ENCODE assay signal across 16 cellular contexts in genomic region chr11:65785329-65786007, GRCh38. TPM values are rescaled to one million over a fixed set of nuclear protein-coding genes. Genes with fewer than 3 reads are reported as not detected.
DNase-seq lines count a peak whose midpoint lies in the region; ATAC-seq and TF ChIP-seq lines count a peak whose summit lies in the region.
"Had no signal": no experiment of that assay in that cellular context is flagged by ENCODE, and none has a peak within 500 bp of the region (broad histone marks: within the 10 kb centered on the region; RNA-seq: fewer than 3 reads in every experiment).

No MANE protein-coding gene starts in this region.

- peaks cover 25% of the 10 kb centered on the region for H3K79me2 ChIP-seq in hepatocyte
- peaks cover 20% of the 10 kb centered on the region for H3K79me2 ChIP-seq in trophoblast cell (ENCODE audit: control insufficient read depth, insufficient read depth, low read length, poor library complexity)

- WGBS in hepatocyte (ENCODE audit: low lambda C conversion rate, missing lambda C conversion rate), result 77% methylated on average over 8 of the region's 8 CpGs
- no CpG with 5 or more reads among the region's 8 CpGs for WGBS in trophoblast cell (ENCODE audit: extremely low coverage, insufficient coverage, insufficient read length)

- H3K27me3 ChIP-seq in hepatocyte, result peaks cover 13% of the 10 kb centered on the region
- peaks cover 15% of the 10 kb centered on the region for H3K27me3 ChIP-seq in trophoblast cell (ENCODE audit: insufficient read depth, low read length)

- no peak overlapping the region for H3K23ac ChIP-seq in trophoblast cell (ENCODE audit: low read length)

- CTCF ChIA-PET in activated CD8-positive, alpha-beta memory T cell treated with anti-CD3 and anti-CD28 coated beads, Interleukin-2, amount 10 ng/mL, durations not matched to agents 7 days and 5 days (lab: Charles Lee), result interaction anchor here (1.4 to 3.4 kb wide), 4 partner anchors 9 to 73 kb away, joined by 3 to 19 read pairs (median 6); partner anchors contain the start of gene KAT5
- CTCF ChIA-PET in activated CD8-positive, alpha-beta T cell treated with anti-CD3 and anti-CD28 coated beads for 36 hours (lab: Charles Lee), result interaction anchor here (1.1 to 2.9 kb wide), 7 partner anchors 15 to 204 kb away, joined by 3 to 14 read pairs (median 6); partner anchors contain the start of genes CCDC85B and KAT5

- H3K4me3 ChIP-seq in hepatocyte (no peak overlapping the region), trophoblast cell (ENCODE audit: low read depth, low read length) (no peak overlapping the region)
- H3K4me3 ChIP-seq: SK-N-MC had no signal

- no peak overlapping the region for H3K27ac Mint-ChIP-seq in activated CD8-positive, alpha-beta memory T cell treated with anti-CD3 and anti-CD28 coated beads, Interleukin-2, amount 10 ng/mL, durations not matched to agents 7 days and 5 days
- peak overlapping the region; percentile 2 for H3K27ac Mint-ChIP-seq in activated CD8-positive, alpha-beta T cell treated with anti-CD3 and anti-CD28 coated beads for 36 hours

- peak overlapping the region; percentile 29 for H2BK5ac ChIP-seq in trophoblast cell (ENCODE audit: low read depth, low read length, poor library complexity)

- no peaks in the 10 kb centered on the region for H3K9me2 ChIP-seq in hepatocyte (replicated peaks; ENCODE audit: insufficient read depth)

- peak; percentile 54 for DNase-seq in activated CD8-positive, alpha-beta memory T cell treated with anti-CD3 and anti-CD28 coated beads, Interleukin-2, amount 50 U/mL, for 48 hours
- DNase-seq in activated CD8-positive, alpha-beta memory T cell treated with anti-CD3 and anti-CD28 coated beads, Interleukin-2, amount 10 ng/mL, durations not matched to agents 7 days and 5 days, result no peak
- peak; percentile 67 for DNase-seq in activated CD8-positive, alpha-beta T cell treated with anti-CD3 and anti-CD28 coated beads for 36 hours
- DNase-seq in hepatocyte (ENCODE audit: low spot score) (no peak), trophoblast cell (no peak), NCI-H1436 treated with DMSO at 0.1 percent for 48 hours (lab: John Stamatoyannopoulos, UW) (no peak)
- no peak for DNase-seq in activated CD8-positive, alpha-beta memory T cell treated with anti-CD3 and anti-CD28 coated beads for 24 hours
- DNase-seq: activated T-cell treated with anti-CD3 and anti-CD28 coated beads for 4 hours, dermis blood vessel endothelial cell, left ventricle myocardium inferior, NCI-H187 treated with DMSO at 0.1 percent for 48 hours, NCI-H524 treated with DMSO at 0.1 percent for 48 hours, PC-3 had no signal

- no peak overlapping the region for H3K9ac ChIP-seq in trophoblast cell (ENCODE audit: low read length)

- no peaks in the 10 kb centered on the region for H3K36me3 ChIP-seq in hepatocyte (replicated peaks; ENCODE audit: insufficient read depth, low read depth)
- H3K36me3 ChIP-seq in trophoblast cell (ENCODE audit: control insufficient read depth in 1 of 2, insufficient read depth in 2 of 2, low read length in 2 of 2), result peaks cover 6 to 9% of the 10 kb centered on the region in 2 experiments
- H3K36me3 ChIP-seq: left ventricle myocardium inferior, tibial artery had no signal

- peak overlapping the region; percentile 59 for H4K8ac ChIP-seq in trophoblast cell (ENCODE audit: low read depth, low read length)

- H4K91ac ChIP-seq in trophoblast cell (ENCODE audit: low read depth, low read length), result peak overlapping the region; percentile 73

- peaks cover 52% of the 10 kb centered on the region for H3K27me3 Mint-ChIP-seq in activated CD8-positive, alpha-beta memory T cell treated with anti-CD3 and anti-CD28 coated beads, Interleukin-2, amount 10 ng/mL, durations not matched to agents 7 days and 5 days
- peaks cover 36% of the 10 kb centered on the region for H3K27me3 Mint-ChIP-seq in activated CD8-positive, alpha-beta T cell treated with anti-CD3 and anti-CD28 coated beads for 36 hours

- POLR2A ChIA-PET in activated CD8-positive, alpha-beta T cell treated with anti-CD3 and anti-CD28 coated beads for 36 hours (lab: Charles Lee), result interaction anchor here (1.3 kb wide), 1 partner anchor 10 kb away, joined by 5 read pairs; no protein-coding TSS in a partner anchor

- H2AFZ ChIP-seq in hepatocyte, result no peak overlapping the region
- peak overlapping the region; percentile 59 for H2AFZ ChIP-seq in trophoblast cell (ENCODE audit: insufficient read depth, low read length, poor library complexity)

- H3K14ac ChIP-seq in trophoblast cell (ENCODE audit: low read length), result peak overlapping the region; percentile 68

- no peak overlapping the region for H4K12ac ChIP-seq in trophoblast cell (ENCODE audit: low read depth, low read length)

- H4K20me1 ChIP-seq in hepatocyte (ENCODE audit: insufficient read depth, poor library complexity, severe bottlenecking), result no peaks in the 10 kb centered on the region

- no peaks in the 10 kb centered on the region for H3K9me3 ChIP-seq in hepatocyte (ENCODE audit: low read depth)
- H3K9me3 ChIP-seq in trophoblast cell (ENCODE audit: insufficient read depth, low read depth, low read length), result peaks cover 7% of the 10 kb centered on the region
- H3K9me3 ChIP-seq: left ventricle myocardium inferior, tibial artery had no signal

- H2AK5ac ChIP-seq in trophoblast cell (ENCODE audit: low read length), result peak overlapping the region; percentile 69

- no peak for ATAC-seq in activated CD8-positive, alpha-beta memory T cell treated with anti-CD3 and anti-CD28 coated beads, Interleukin-2, amount 10 ng/mL, durations not matched to agents 7 days and 5 days
- ATAC-seq in activated CD8-positive, alpha-beta T cell treated with anti-CD3 and anti-CD28 coated beads for 36 hours, result no peak
- ATAC-seq in HG03139 (IDR thresholded peaks at IDR 0.05; ENCODE audit: unreplicated experiment), result no peak

- H2BK120ac ChIP-seq in trophoblast cell (ENCODE audit: insufficient read depth, low read length, poor library complexity), result peak overlapping the region; percentile 56

- H2BK12ac ChIP-seq in trophoblast cell (ENCODE audit: low read length), result peak overlapping the region; percentile 90

- H3K4me3 Mint-ChIP-seq in activated CD8-positive, alpha-beta memory T cell treated with anti-CD3 and anti-CD28 coated beads, Interleukin-2, amount 10 ng/mL, durations not matched to agents 7 days and 5 days, result no peak overlapping the region
- H3K4me3 Mint-ChIP-seq in activated CD8-positive, alpha-beta T cell treated with anti-CD3 and anti-CD28 coated beads for 36 hours, result peak overlapping the region; percentile 37

- H3K27ac ChIP-seq in hepatocyte (no peak overlapping the region), trophoblast cell (ENCODE audit: low read depth, low read length) (no peak overlapping the region)
- H3K27ac ChIP-seq: left ventricle myocardium inferior, SK-N-MC, tibial artery had no signal

- H3K9me3 Mint-ChIP-seq in activated CD8-positive, alpha-beta memory T cell treated with anti-CD3 and anti-CD28 coated beads, Interleukin-2, amount 10 ng/mL, durations not matched to agents 7 days and 5 days (ENCODE audit: low read depth), result no peaks in the 10 kb centered on the region
- H3K9me3 Mint-ChIP-seq in activated CD8-positive, alpha-beta T cell treated with anti-CD3 and anti-CD28 coated beads for 36 hours, result no peaks in the 10 kb centered on the region

- no peak for TF ChIP-seq CTCF in activated CD8-positive, alpha-beta T cell treated with anti-CD3 and anti-CD28 coated beads for 36 hours (IDR thresholded peaks at IDR 0.05)
- TF ChIP-seq CTCF in hepatocyte (IDR thresholded peaks at IDR 0.05; ENCODE audit: poor library complexity), result no peak

- H3K36me3 Mint-ChIP-seq in activated CD8-positive, alpha-beta memory T cell treated with anti-CD3 and anti-CD28 coated beads, Interleukin-2, amount 10 ng/mL, durations not matched to agents 7 days and 5 days, result peaks cover 1% of the 10 kb centered on the region
- no peaks in the 10 kb centered on the region for H3K36me3 Mint-ChIP-seq in activated CD8-positive, alpha-beta T cell treated with anti-CD3 and anti-CD28 coated beads for 36 hours (ENCODE audit: low read depth)

- peaks cover 19% of the 10 kb centered on the region for H3K4me1 Mint-ChIP-seq in activated CD8-positive, alpha-beta memory T cell treated with anti-CD3 and anti-CD28 coated beads, Interleukin-2, amount 10 ng/mL, durations not matched to agents 7 days and 5 days
- H3K4me1 Mint-ChIP-seq in activated CD8-positive, alpha-beta T cell treated with anti-CD3 and anti-CD28 coated beads for 36 hours (ENCODE audit: low read depth), result peaks cover 22% of the 10 kb centered on the region

- peak overlapping the region; percentile 62 for H3K18ac ChIP-seq in trophoblast cell (ENCODE audit: low read length)

- H3K4me2 ChIP-seq in hepatocyte (peak overlapping the region; percentile 92), trophoblast cell (ENCODE audit: low read length) (no peak overlapping the region)

- peaks cover 48% of the 10 kb centered on the region for H3K79me1 ChIP-seq in trophoblast cell (ENCODE audit: low read length)

- H3K4me1 ChIP-seq in hepatocyte (ENCODE audit: insufficient read depth) (peaks cover 33% of the 10 kb centered on the region), trophoblast cell (ENCODE audit: control insufficient read depth in 1 of 2, insufficient read depth in 2 of 2, low read length in 2 of 2) (peaks cover 33 to 42% of the 10 kb centered on the region in 2 experiments)

- peak overlapping the region; percentile 48 for H3K4ac ChIP-seq in trophoblast cell (ENCODE audit: low read depth, low read length)

- intact Hi-C loops in activated CD8-positive, alpha-beta T cell treated with anti-CD3 and anti-CD28 coated beads for 36 hours (cut with micrococcal nuclease), result no loop called here

RNA-seq across cellular contexts. Expression of gene OVOL1, which starts 1.4 kb away (rescaled TPM):
- total RNA-seq in activated CD8-positive, alpha-beta memory T cell treated with anti-CD3 and anti-CD28 coated beads, Interleukin-2, amount 10 ng/mL, durations not matched to agents 7 days and 5 days, result not detected
- total RNA-seq in activated CD8-positive, alpha-beta T cell treated with anti-CD3 and anti-CD28 coated beads for 36 hours, result 1 to 10 TPM in 1 of 2 experiments, under 1 TPM in 1; 0.90 to 1.2 TPM
- total RNA-seq in hepatocyte, result 26.0 and 26.3 TPM in 2 replicates
- polyA plus RNA-seq in hepatocyte, result 20.6 and 20.8 TPM in 2 replicates
- polyA plus RNA-seq in trophoblast cell (2013), result 74.8 and 82.7 TPM in 2 replicates
- total RNA-seq: dermis blood vessel endothelial cell, left ventricle myocardium inferior had no signal

RNA-seq across cellular contexts. Expression of gene AP5B1, which starts 4.7 kb away (rescaled TPM):
- total RNA-seq in activated CD8-positive, alpha-beta memory T cell treated with anti-CD3 and anti-CD28 coated beads, Interleukin-2, amount 10 ng/mL, durations not matched to agents 7 days and 5 days, result 10 to 100 TPM; 25.0 to 25.8 TPM
- 10 to 100 TPM; 30.9 to 31.1 TPM for total RNA-seq in activated CD8-positive, alpha-beta T cell treated with anti-CD3 and anti-CD28 coated beads for 36 hours
- 19.5 and 20.9 TPM in 2 replicates for total RNA-seq in hepatocyte
- 24.8 and 27.1 TPM in 2 replicates for polyA plus RNA-seq in hepatocyte
- polyA plus RNA-seq in trophoblast cell (2013), result 13.5 and 14.6 TPM in 2 replicates

RNA-seq across cellular contexts. Expression of gene SNX32, which starts 48.3 kb away (rescaled TPM):
- total RNA-seq in activated CD8-positive, alpha-beta memory T cell treated with anti-CD3 and anti-CD28 coated beads, Interleukin-2, amount 10 ng/mL, durations not matched to agents 7 days and 5 days, result 1 to 10 TPM; 1.7 to 2.4 TPM
- total RNA-seq in activated CD8-positive, alpha-beta T cell treated with anti-CD3 and anti-CD28 coated beads for 36 hours, result 1 to 10 TPM; 1.6 to 2.1 TPM
- 2.3 and 2.9 TPM in 2 replicates for total RNA-seq in hepatocyte
- polyA plus RNA-seq in hepatocyte, result 5.1 and 6.0 TPM in 2 replicates
- polyA plus RNA-seq in trophoblast cell (2013), result 0.22 and 0.27 TPM in 2 replicates
- total RNA-seq: left ventricle myocardium inferior, PC-3 had no signal

Comparison
In these comparisons a context has a peak if more than half of its experiments do, and no peak if none do; other contexts are left out.
1. DNase-seq: peak in activated CD8-positive, alpha-beta memory T cell treated with anti-CD3 and anti-CD28 coated beads, Interleukin-2, amount 50 U/mL, for 48 hours (single experiment) and activated CD8-positive, alpha-beta T cell treated with anti-CD3 and anti-CD28 coated beads for 36 hours (single experiment); none in activated CD8-positive, alpha-beta memory T cell treated with anti-CD3 and anti-CD28 coated beads, Interleukin-2, amount 10 ng/mL, durations not matched to agents 7 days and 5 days (single experiment), hepatocyte (single experiment), trophoblast cell (0 of 2), NCI-H1436 treated with DMSO at 0.1 percent for 48 hours (single experiment) and activated CD8-positive, alpha-beta memory T cell treated with anti-CD3 and anti-CD28 coated beads for 24 hours (single experiment).
2. RNA of gene OVOL1, which starts 1.4 kb away (total RNA-seq): 26.0 to 26.3 TPM in hepatocyte; 0.90 to 1.2 TPM in activated CD8-positive, alpha-beta T cell treated with anti-CD3 and anti-CD28 coated beads for 36 hours and not detected in activated CD8-positive, alpha-beta memory T cell treated with anti-CD3 and anti-CD28 coated beads, Interleukin-2, amount 10 ng/mL, durations not matched to agents 7 days and 5 days; every median in the first group is over 10 times any median in the second.